In genomic region chr12:121165316-121165715, GRCh38 we compare ENCODE assay signal across 1 cellular context.
TF ChIP-seq lines count a peak whose summit lies in the region.

No MANE protein-coding gene starts in this region.

TF ChIP-seq in H1, 55 proteins besides CTCF, POLR2A, EP300 and RAD21:
- TF ChIP-seq SIN3A (conservative IDR thresholded peaks at IDR 0.05 in 1 of 2, IDR thresholded peaks at IDR 0.05 in 1 of 2; ENCODE audit: low read depth in 1 of 2, low read length in 2 of 2) (no peak), SRF (IDR thresholded peaks at IDR 0.05; ENCODE audit: low read depth, low read length) (no peak), CREB1 (IDR thresholded peaks at IDR 0.05) (no peak), BRCA1 (IDR thresholded peaks at IDR 0.05; ENCODE audit: low read depth, low read length) (no peak), ZNF274 (IDR thresholded peaks at IDR 0.05; ENCODE audit: borderline replicate concordance, extremely low read depth, low read length) (no peak), KDM4A (IDR thresholded peaks at IDR 0.05; ENCODE audit: low read depth, low read length, severe bottlenecking) (no peak), FOSL1 (IDR thresholded peaks at IDR 0.05; ENCODE audit: insufficient read depth, low read depth, low read length) (no peak), BCL11A (IDR thresholded peaks at IDR 0.05; ENCODE audit: low read depth in 2 of 2, low read length in 2 of 2) (no peak), HDAC6 (IDR thresholded peaks at IDR 0.05; ENCODE audit: low read depth, low read length) (no peak), RNF2 (IDR thresholded peaks at IDR 0.05; ENCODE audit: borderline replicate concordance, low read depth, low read length, missing control alignments, poor library complexity, severe bottlenecking) (no peak), RFX5 (IDR thresholded peaks at IDR 0.05; ENCODE audit: borderline replicate concordance, low read depth, low read length) (no peak), KDM1A (IDR thresholded peaks at IDR 0.05; ENCODE audit: borderline replicate concordance, low read length) (no peak), MAX (IDR thresholded peaks at IDR 0.05) (no peak), SP4 (IDR thresholded peaks at IDR 0.05; ENCODE audit: low read length) (no peak), ASH2L (IDR thresholded peaks at IDR 0.05; ENCODE audit: low read length) (no peak), TAF1 (IDR thresholded peaks at IDR 0.05; ENCODE audit: low read depth, low read length) (no peak), CTBP2 (IDR thresholded peaks at IDR 0.05; ENCODE audit: borderline replicate concordance, insufficient read depth, insufficient read length, low read length) (no peak)
